18 cellular contexts compared by ENCODE assay signal in genomic region chr20:4131911-4132310, GRCh38.
"Had no signal": no experiment of that assay in that cellular context is flagged by ENCODE, and none has a peak within 500 bp of the region (broad histone marks: within the 10 kb centered on the region; RNA-seq: fewer than 3 reads in every experiment).

No MANE protein-coding gene starts in this region.

- H3K4me3 Mint-ChIP-seq: activated naive CD8-positive, alpha-beta T cell treated with anti-CD3 and anti-CD28 coated beads for 36 hours; dendritic cell treated with granulocyte-macrophage colony-stimulating factor and Interleukin-4, amounts not matched to agents 40 ng/mL and 50 ng/mL, for 4 days; naive thymus-derived CD8-positive, alpha-beta T cell had no signal

- H3K27me3 ChIP-seq: cardiac muscle cell, hepatocyte, right atrium auricular region, testis, upper lobe of left lung had no signal

- H3K9me3 Mint-ChIP-seq: activated naive CD8-positive, alpha-beta T cell treated with anti-CD3 and anti-CD28 coated beads for 36 hours; dendritic cell treated with granulocyte-macrophage colony-stimulating factor and Interleukin-4, amounts not matched to agents 40 ng/mL and 50 ng/mL, for 4 days; naive thymus-derived CD8-positive, alpha-beta T cell had no signal

- DNase-seq: activated CD8-positive, alpha-beta memory T cell treated with anti-CD3 and anti-CD28 coated beads for 24 hours; activated CD8-positive, alpha-beta memory T cell treated with anti-CD3 and anti-CD28 coated beads, Interleukin-2, amount 50 U/mL, for 48 hours; activated gamma-delta T cell treated with Interleukin-2 at 50 U/mL for 16 hours; activated naive CD8-positive, alpha-beta T cell treated with anti-CD3 and anti-CD28 coated beads for 36 hours; activated T-cell treated with anti-CD3 and anti-CD28 coated beads, Interleukin-2, amount 50 U/mL, for 48 hours; amniotic stem cell; effector memory CD4-positive, alpha-beta T cell; esophagus squamous epithelium; mesenchymal stem cell; naive thymus-derived CD8-positive, alpha-beta T cell; testis; upper lobe of left lung had no signal

- H3K27ac ChIP-seq: cardiac muscle cell, esophagus squamous epithelium, hepatocyte, prostate gland, right atrium auricular region, testis, upper lobe of left lung had no signal

- H3K4me3 ChIP-seq: cardiac muscle cell, esophagus squamous epithelium, hepatocyte, prostate gland, right atrium auricular region, testis, upper lobe of left lung had no signal

- H3K9me3 ChIP-seq: esophagus squamous epithelium, prostate gland, right atrium auricular region, testis, upper lobe of left lung had no signal

- ATAC-seq: activated CD4-positive, CD25-positive, alpha-beta regulatory T cell treated with anti-CD3 and anti-CD28 coated beads, Interleukin-2, amount 50 U/mL, for 24 hours; naive thymus-derived CD8-positive, alpha-beta T cell had no signal

- H3K4me1 ChIP-seq: prostate gland, right atrium auricular region, testis, upper lobe of left lung had no signal

- H3K27ac Mint-ChIP-seq: dendritic cell treated with granulocyte-macrophage colony-stimulating factor and Interleukin-4, amounts not matched to agents 40 ng/mL and 50 ng/mL, for 4 days had no signal

- H3K36me3 ChIP-seq: cardiac muscle cell, esophagus squamous epithelium, prostate gland, right atrium auricular region, upper lobe of left lung had no signal

- H3K36me3 Mint-ChIP-seq: activated naive CD8-positive, alpha-beta T cell treated with anti-CD3 and anti-CD28 coated beads for 36 hours; naive thymus-derived CD8-positive, alpha-beta T cell had no signal
